1 cellular context compared by ENCODE assay signal in the genomic region with DNA sequence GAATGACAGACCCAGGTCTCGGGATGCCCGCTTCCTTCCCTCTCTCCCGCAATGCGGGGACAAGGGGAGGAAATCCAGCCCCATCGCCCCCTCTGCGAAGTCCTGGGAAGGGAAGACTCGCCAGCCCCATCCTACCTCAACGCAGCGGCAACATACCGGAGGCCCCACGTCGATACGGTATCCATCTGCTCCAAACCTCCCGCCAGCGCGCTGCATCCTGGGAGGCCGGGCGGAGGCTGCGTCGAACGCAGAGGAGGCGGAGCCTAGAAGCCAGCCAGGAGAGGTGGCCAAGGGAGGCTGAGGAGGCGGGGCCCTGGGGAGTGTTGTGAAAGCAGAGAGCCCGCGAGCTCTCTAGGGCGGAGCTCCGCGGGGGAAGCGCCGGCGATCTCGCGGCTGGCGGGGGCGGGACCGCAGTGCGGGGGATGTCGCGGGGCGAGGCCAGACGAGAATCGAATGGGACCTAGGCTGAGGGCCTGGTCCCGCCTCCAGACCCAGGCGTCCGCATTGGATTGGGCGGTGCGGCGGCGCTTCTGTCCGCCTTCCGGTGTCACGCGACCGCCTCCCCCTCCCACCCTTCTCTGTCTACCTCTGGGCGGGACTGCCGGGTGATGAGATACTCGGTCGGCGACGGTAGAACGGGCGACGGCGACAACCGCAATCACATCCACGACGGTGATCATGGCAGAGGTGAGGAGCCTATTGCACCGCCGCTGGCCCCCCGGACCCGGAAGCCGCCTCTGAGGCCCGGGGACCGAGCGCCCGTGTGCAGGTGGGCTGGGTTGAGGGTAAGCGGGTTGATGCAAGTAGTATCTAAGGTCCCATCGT.
TF ChIP-seq lines count a peak whose summit lies in the region.

A gene (minus strand): TSS at position 219 of the 825 bp plus-strand sequence. CDS start 7,559 bp downstream, outside the sequence.
A gene (plus strand): TSS at position 571 of the 825 bp plus-strand sequence. CDS start 108 bp downstream, at position 679.

TF ChIP-seq in HepG2, 621 proteins besides CTCF, POLR2A, EP300 and RAD21 (continued from another document and continues in another):
- TF ChIP-seq, protein P1, sequence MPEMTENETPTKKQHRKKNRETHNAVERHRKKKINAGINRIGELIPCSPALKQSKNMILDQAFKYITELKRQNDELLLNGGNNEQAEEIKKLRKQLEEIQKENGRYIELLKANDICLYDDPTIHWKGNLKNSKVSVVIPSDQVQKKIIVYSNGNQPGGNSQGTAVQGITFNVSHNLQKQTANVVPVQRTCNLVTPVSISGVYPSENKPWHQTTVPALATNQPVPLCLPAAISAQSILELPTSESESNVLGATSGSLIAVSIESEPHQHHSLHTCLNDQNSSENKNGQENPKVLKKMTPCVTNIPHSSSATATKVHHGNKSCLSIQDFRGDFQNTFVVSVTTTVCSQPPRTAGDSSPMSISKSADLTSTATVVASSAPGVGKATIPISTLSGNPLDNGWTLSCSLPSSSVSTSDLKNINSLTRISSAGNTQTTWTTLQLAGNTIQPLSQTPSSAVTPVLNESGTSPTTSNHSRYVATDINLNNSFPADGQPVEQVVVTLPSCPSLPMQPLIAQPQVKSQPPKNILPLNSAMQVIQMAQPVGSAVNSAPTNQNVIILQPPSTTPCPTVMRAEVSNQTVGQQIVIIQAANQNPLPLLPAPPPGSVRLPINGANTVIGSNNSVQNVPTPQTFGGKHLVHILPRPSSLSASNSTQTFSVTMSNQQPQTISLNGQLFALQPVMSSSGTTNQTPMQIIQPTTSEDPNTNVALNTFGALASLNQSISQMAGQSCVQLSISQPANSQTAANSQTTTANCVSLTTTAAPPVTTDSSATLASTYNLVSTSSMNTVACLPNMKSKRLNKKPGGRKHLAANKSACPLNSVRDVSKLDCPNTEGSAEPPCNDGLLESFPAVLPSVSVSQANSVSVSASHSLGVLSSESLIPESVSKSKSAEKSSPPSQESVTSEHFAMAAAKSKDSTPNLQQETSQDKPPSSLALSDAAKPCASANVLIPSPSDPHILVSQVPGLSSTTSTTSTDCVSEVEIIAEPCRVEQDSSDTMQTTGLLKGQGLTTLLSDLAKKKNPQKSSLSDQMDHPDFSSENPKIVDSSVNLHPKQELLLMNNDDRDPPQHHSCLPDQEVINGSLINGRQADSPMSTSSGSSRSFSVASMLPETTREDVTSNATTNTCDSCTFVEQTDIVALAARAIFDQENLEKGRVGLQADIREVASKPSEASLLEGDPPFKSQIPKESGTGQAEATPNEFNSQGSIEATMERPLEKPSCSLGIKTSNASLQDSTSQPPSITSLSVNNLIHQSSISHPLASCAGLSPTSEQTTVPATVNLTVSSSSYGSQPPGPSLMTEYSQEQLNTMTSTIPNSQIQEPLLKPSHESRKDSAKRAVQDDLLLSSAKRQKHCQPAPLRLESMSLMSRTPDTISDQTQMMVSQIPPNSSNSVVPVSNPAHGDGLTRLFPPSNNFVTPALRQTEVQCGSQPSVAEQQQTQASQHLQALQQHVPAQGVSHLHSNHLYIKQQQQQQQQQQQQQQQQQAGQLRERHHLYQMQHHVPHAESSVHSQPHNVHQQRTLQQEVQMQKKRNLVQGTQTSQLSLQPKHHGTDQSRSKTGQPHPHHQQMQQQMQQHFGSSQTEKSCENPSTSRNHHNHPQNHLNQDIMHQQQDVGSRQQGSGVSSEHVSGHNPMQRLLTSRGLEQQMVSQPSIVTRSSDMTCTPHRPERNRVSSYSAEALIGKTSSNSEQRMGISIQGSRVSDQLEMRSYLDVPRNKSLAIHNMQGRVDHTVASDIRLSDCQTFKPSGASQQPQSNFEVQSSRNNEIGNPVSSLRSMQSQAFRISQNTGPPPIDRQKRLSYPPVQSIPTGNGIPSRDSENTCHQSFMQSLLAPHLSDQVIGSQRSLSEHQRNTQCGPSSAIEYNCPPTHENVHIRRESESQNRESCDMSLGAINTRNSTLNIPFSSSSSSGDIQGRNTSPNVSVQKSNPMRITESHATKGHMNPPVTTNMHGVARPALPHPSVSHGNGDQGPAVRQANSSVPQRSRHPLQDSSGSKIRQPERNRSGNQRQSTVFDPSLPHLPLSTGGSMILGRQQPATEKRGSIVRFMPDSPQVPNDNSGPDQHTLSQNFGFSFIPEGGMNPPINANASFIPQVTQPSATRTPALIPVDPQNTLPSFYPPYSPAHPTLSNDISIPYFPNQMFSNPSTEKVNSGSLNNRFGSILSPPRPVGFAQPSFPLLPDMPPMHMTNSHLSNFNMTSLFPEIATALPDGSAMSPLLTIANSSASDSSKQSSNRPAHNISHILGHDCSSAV (CRISPR knock-in tag; IDR thresholded peaks at IDR 0.05; ENCODE audit: borderline replicate concordance): no peak
- TF ChIP-seq TBL1XR1 (IDR thresholded peaks at IDR 0.05; ENCODE audit: borderline replicate concordance, low read length, partially characterized antibody) (no peak), ZSCAN31 (CRISPR knock-in tag; IDR thresholded peaks at IDR 0.05; ENCODE audit: low read depth) (no peak), ZNF34 (CRISPR knock-in tag; IDR thresholded peaks at IDR 0.05; ENCODE audit: borderline replicate concordance) (no peak), ADNP (CRISPR knock-in tag; IDR thresholded peaks at IDR 0.05) (no peak), ZSCAN20 (CRISPR knock-in tag; IDR thresholded peaks at IDR 0.05; ENCODE audit: borderline replicate concordance) (no peak), EED (CRISPR knock-in tag; IDR thresholded peaks at IDR 0.05) (no peak), ZBTB7A (CRISPR knock-in tag; IDR thresholded peaks at IDR 0.05) (no peak), TCF7 (IDR thresholded peaks at IDR 0.05; ENCODE audit: low read depth) (no peak), SPEN (CRISPR knock-in tag; IDR thresholded peaks at IDR 0.05; ENCODE audit: low read depth) (peak; percentile 58; the same call in 1 of the 2 replicates), SRSF1 (optimal IDR thresholded peaks at IDR 0.05; ENCODE audit: low read depth, low read length) (no peak), NFKB2 (CRISPR knock-in tag; IDR thresholded peaks at IDR 0.05; ENCODE audit: borderline replicate concordance) (no peak), TGIF2 (CRISPR knock-in tag; IDR thresholded peaks at IDR 0.05) (peak; percentile 82; the same call in 1 of the 2 replicates), HOXA9 (CRISPR knock-in tag; IDR thresholded peaks at IDR 0.05; ENCODE audit: borderline replicate concordance) (no peak), PLRG1 (conservative IDR thresholded peaks at IDR 0.05) (no peak), ZNF337 (CRISPR knock-in tag; IDR thresholded peaks at IDR 0.05; ENCODE audit: borderline replicate concordance, low read depth) (no peak), RXRB (CRISPR knock-in tag; IDR thresholded peaks at IDR 0.05; ENCODE audit: borderline replicate concordance) (no peak), ATF7-NPFF (CRISPR knock-in tag; IDR thresholded peaks at IDR 0.05; ENCODE audit: low read depth) (no peak), ZFP41 (CRISPR knock-in tag; IDR thresholded peaks at IDR 0.05; ENCODE audit: borderline replicate concordance) (no peak)
- TF ChIP-seq, protein P2, sequence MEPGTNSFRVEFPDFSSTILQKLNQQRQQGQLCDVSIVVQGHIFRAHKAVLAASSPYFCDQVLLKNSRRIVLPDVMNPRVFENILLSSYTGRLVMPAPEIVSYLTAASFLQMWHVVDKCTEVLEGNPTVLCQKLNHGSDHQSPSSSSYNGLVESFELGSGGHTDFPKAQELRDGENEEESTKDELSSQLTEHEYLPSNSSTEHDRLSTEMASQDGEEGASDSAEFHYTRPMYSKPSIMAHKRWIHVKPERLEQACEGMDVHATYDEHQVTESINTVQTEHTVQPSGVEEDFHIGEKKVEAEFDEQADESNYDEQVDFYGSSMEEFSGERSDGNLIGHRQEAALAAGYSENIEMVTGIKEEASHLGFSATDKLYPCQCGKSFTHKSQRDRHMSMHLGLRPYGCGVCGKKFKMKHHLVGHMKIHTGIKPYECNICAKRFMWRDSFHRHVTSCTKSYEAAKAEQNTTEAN (CRISPR knock-in tag; conservative IDR thresholded peaks at IDR 0.05): no peak
- TF ChIP-seq, protein P3, sequence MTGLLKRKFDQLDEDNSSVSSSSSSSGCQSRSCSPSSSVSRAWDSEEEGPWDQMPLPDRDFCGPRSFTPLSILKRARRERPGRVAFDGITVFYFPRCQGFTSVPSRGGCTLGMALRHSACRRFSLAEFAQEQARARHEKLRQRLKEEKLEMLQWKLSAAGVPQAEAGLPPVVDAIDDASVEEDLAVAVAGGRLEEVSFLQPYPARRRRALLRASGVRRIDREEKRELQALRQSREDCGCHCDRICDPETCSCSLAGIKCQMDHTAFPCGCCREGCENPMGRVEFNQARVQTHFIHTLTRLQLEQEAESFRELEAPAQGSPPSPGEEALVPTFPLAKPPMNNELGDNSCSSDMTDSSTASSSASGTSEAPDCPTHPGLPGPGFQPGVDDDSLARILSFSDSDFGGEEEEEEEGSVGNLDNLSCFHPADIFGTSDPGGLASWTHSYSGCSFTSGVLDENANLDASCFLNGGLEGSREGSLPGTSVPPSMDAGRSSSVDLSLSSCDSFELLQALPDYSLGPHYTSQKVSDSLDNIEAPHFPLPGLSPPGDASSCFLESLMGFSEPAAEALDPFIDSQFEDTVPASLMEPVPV (CRISPR knock-in tag; IDR thresholded peaks at IDR 0.05): peak; percentile 61
- TF ChIP-seq, protein P4, sequence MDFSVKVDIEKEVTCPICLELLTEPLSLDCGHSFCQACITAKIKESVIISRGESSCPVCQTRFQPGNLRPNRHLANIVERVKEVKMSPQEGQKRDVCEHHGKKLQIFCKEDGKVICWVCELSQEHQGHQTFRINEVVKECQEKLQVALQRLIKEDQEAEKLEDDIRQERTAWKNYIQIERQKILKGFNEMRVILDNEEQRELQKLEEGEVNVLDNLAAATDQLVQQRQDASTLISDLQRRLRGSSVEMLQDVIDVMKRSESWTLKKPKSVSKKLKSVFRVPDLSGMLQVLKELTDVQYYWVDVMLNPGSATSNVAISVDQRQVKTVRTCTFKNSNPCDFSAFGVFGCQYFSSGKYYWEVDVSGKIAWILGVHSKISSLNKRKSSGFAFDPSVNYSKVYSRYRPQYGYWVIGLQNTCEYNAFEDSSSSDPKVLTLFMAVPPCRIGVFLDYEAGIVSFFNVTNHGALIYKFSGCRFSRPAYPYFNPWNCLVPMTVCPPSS (IDR thresholded peaks at IDR 0.05): no peak
- TF ChIP-seq, protein P5, sequence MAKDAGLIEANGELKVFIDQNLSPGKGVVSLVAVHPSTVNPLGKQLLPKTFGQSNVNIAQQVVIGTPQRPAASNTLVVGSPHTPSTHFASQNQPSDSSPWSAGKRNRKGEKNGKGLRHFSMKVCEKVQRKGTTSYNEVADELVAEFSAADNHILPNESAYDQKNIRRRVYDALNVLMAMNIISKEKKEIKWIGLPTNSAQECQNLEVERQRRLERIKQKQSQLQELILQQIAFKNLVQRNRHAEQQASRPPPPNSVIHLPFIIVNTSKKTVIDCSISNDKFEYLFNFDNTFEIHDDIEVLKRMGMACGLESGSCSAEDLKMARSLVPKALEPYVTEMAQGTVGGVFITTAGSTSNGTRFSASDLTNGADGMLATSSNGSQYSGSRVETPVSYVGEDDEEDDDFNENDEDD (CRISPR knock-in tag; IDR thresholded peaks at IDR 0.05; ENCODE audit: borderline replicate concordance): peak; percentile 98
- TF ChIP-seq, protein P6, sequence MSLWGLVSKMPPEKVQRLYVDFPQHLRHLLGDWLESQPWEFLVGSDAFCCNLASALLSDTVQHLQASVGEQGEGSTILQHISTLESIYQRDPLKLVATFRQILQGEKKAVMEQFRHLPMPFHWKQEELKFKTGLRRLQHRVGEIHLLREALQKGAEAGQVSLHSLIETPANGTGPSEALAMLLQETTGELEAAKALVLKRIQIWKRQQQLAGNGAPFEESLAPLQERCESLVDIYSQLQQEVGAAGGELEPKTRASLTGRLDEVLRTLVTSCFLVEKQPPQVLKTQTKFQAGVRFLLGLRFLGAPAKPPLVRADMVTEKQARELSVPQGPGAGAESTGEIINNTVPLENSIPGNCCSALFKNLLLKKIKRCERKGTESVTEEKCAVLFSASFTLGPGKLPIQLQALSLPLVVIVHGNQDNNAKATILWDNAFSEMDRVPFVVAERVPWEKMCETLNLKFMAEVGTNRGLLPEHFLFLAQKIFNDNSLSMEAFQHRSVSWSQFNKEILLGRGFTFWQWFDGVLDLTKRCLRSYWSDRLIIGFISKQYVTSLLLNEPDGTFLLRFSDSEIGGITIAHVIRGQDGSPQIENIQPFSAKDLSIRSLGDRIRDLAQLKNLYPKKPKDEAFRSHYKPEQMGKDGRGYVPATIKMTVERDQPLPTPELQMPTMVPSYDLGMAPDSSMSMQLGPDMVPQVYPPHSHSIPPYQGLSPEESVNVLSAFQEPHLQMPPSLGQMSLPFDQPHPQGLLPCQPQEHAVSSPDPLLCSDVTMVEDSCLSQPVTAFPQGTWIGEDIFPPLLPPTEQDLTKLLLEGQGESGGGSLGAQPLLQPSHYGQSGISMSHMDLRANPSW (CRISPR knock-in tag; IDR thresholded peaks at IDR 0.05; ENCODE audit: borderline replicate concordance): no peak
- TF ChIP-seq, protein P7, sequence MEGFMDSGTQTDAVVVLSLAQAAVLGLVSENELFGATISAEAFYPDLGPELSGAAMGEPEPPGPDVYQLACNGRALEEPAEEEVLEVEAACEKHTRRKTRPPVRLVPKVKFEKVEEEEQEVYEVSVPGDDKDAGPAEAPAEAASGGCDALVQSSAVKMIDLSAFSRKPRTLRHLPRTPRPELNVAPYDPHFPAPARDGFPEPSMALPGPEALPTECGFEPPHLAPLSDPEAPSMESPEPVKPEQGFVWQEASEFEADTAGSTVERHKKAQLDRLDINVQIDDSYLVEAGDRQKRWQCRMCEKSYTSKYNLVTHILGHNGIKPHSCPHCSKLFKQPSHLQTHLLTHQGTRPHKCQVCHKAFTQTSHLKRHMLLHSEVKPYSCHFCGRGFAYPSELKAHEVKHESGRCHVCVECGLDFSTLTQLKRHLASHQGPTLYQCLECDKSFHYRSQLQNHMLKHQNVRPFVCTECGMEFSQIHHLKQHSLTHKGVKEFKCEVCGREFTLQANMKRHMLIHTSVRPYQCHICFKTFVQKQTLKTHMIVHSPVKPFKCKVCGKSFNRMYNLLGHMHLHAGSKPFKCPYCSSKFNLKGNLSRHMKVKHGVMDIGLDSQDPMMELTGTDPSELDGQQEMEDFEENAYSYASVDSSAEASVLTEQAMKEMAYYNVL (CRISPR knock-in tag; IDR thresholded peaks at IDR 0.05; ENCODE audit: borderline replicate concordance): no peak
- TF ChIP-seq, protein P8, sequence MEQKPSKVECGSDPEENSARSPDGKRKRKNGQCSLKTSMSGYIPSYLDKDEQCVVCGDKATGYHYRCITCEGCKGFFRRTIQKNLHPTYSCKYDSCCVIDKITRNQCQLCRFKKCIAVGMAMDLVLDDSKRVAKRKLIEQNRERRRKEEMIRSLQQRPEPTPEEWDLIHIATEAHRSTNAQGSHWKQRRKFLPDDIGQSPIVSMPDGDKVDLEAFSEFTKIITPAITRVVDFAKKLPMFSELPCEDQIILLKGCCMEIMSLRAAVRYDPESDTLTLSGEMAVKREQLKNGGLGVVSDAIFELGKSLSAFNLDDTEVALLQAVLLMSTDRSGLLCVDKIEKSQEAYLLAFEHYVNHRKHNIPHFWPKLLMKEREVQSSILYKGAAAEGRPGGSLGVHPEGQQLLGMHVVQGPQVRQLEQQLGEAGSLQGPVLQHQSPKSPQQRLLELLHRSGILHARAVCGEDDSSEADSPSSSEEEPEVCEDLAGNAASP (CRISPR knock-in tag; IDR thresholded peaks at IDR 0.05; ENCODE audit: borderline replicate concordance): no peak
